ENCODE assay signal across 2 cellular contexts in the genomic region with DNA sequence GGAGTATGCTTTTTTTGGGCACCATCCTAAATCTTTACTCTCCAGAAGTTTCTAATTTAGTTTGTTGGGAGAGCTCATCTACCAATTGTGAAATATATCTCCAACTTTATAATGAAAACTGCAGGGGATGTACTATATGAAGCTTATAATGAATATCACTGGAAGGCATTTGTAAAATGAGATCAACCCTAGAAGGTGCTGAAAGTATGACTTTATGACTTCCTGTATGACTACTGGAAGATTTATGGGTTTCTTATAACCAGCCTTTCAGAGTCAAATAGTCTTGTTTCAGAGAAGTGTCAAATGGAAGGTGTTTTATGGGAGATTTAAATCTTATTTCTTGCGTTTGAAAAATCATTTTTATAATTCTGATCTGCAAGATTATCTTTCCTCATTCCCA.
TF ChIP-seq lines count a peak whose summit lies in the region.

No MANE protein-coding gene starts in this region.

TF ChIP-seq in HEK293T, 16 proteins besides CTCF, POLR2A, EP300 and RAD21 (continued from another document):
- TF ChIP-seq, protein P1, sequence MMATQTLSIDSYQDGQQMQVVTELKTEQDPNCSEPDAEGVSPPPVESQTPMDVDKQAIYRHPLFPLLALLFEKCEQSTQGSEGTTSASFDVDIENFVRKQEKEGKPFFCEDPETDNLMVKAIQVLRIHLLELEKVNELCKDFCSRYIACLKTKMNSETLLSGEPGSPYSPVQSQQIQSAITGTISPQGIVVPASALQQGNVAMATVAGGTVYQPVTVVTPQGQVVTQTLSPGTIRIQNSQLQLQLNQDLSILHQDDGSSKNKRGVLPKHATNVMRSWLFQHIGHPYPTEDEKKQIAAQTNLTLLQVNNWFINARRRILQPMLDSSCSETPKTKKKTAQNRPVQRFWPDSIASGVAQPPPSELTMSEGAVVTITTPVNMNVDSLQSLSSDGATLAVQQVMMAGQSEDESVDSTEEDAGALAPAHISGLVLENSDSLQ (IDR thresholded peaks at IDR 0.05): peak; percentile 67
- TF ChIP-seq ELF4 (IDR thresholded peaks at IDR 0.05): no peak

TF ChIP-seq in H1, 55 proteins besides CTCF, POLR2A, EP300 and RAD21 (continued from another document):
- TF ChIP-seq CHD7 (IDR thresholded peaks at IDR 0.05; ENCODE audit: insufficient replicate concordance, low read length) (no peak), KDM5A (IDR thresholded peaks at IDR 0.05; ENCODE audit: low read length) (no peak), CREB1 (IDR thresholded peaks at IDR 0.05) (no peak), USF2 (IDR thresholded peaks at IDR 0.05; ENCODE audit: low read length) (no peak), PHF8 (conservative IDR thresholded peaks at IDR 0.05; ENCODE audit: low read depth, low read length) (no peak), JUN (IDR thresholded peaks at IDR 0.05; ENCODE audit: low read depth, low read length) (no peak), TAF7 (optimal IDR thresholded peaks at IDR 0.05; ENCODE audit: borderline replicate concordance, low read depth, low read length) (no peak), CTBP2 (IDR thresholded peaks at IDR 0.05; ENCODE audit: borderline replicate concordance, insufficient read depth, insufficient read length, low read length) (no peak)
TF ChIP-seq in H1: peak in this region for 0.
